Comparison of ENCODE assay signal across 18 cellular contexts in the genomic region with DNA sequence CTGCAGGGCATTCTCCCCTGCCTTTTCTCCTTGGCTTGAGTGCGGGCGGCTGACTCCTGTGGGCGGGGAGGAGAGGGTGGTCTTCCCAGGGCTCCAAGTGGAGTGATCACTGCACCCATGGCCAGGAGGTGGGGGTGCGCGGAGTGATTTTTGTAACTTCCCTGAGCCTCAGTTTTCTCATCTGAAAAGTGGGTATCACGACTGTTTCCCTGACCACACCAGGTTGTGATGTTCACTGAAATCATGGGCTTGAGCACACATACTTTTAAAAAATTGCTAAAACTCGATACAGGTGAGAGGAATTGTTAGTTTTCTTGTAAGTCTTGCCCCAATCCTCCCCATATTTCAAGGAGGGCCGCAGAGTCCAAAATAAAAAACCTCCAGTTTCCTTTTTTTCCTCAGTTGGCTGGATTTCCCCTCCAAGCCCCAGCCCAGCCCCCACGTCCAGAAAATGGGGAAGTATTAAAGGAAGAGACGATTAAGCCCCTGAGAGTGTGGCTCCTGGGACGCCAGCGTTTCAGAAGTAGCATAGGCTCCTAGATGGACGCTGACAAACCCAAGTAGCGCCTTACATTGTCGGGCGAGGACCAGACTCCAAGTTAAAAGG. TPM values are rescaled to one million over a fixed set of nuclear protein-coding genes. Genes with fewer than 3 reads are reported as not detected.
A peak's percentile ranks its signal among the peaks of the same experiment; 100 is the strongest.
DNase-seq lines count a peak whose midpoint lies in the region; TF ChIP-seq lines count a peak whose summit lies in the region.
"Had no signal": no experiment of that assay in that cellular context is flagged by ENCODE, and none has a peak within 500 bp of the region (broad histone marks: within the 10 kb centered on the region; RNA-seq: fewer than 3 reads in every experiment).

No MANE protein-coding gene starts in this region.

- H3K36me3 ChIP-seq in BJ (ENCODE audit: control insufficient read depth, insufficient read depth, low read length), result no peaks in the 10 kb centered on the region
- no peaks in the 10 kb centered on the region for H3K36me3 ChIP-seq in NT2/D1 (ENCODE audit: insufficient read depth, insufficient read length, low read length)
- H3K36me3 ChIP-seq: Peyer's patch had no signal

- no peak for TF ChIP-seq CTCF in BJ (IDR thresholded peaks at IDR 0.05; ENCODE audit: insufficient read depth, low read depth, low read length)
- TF ChIP-seq CTCF in fibroblast of villous mesenchyme (IDR thresholded peaks at IDR 0.05; ENCODE audit: insufficient read depth, low read depth, low read length), result no peak

- H3K27me3 ChIP-seq in BJ (ENCODE audit: control insufficient read depth, insufficient read depth, low read length) (peaks cover 49% of the 10 kb centered on the region), NT2/D1 (ENCODE audit: insufficient read depth, insufficient read length) (peaks cover 100% of the 10 kb centered on the region)

- no peak for DNase-seq in BJ (ENCODE audit: low read depth)
- no peak for DNase-seq in NT2/D1 (ENCODE audit: low read depth, low spot score)
- DNase-seq in fibroblast of villous mesenchyme (ENCODE audit: low read depth), result no peak
- DNase-seq in skeletal muscle cell (ENCODE audit: low read depth), result no peak
- DNase-seq in T-helper 1 cell, result no peak
- DNase-seq in posterior cingulate gyrus, result no peak
- no peak for DNase-seq in dermis blood vessel endothelial cell
- DNase-seq in nucleus accumbens (lab: John Stamatoyannopoulos, UW), result no peak
- DNase-seq: activated CD4-positive, alpha-beta T cell treated with anti-CD3 and anti-CD28 coated beads for 4 hours; activated T-cell treated with anti-CD3 and anti-CD28 coated beads, Interleukin-2, amount 50 U/mL, for 72 hours; amygdala; DND-41; kidney glomerular epithelial cell; naive thymus-derived CD4-positive, alpha-beta T cell; NCI-H446 had no signal

- peak overlapping the region; percentile 33 for H3K4me3 ChIP-seq in BJ (ENCODE audit: low read depth, low read length)
- H3K4me3 ChIP-seq in NT2/D1 (ENCODE audit: insufficient read length, low read depth), result peak overlapping the region; percentile 11
- H3K4me3 ChIP-seq in fibroblast of villous mesenchyme (ENCODE audit: low read depth, low read length), result peak overlapping the region; percentile 40
- H3K4me3 ChIP-seq in skeletal muscle cell (ENCODE audit: low read depth, low read length), result peak overlapping the region; percentile 40

- CTCF ChIA-PET in BJ (lab: Yijun Ruan, JAX), result interaction anchor here (0.6 to 5.5 kb wide), 10 partner anchors 9 to 706 kb away, joined by 3 to 45 read pairs (median 3); no protein-coding TSS in a partner anchor

- intact Hi-C loops in posterior cingulate gyrus (cut with DNase I), result no loop called here

- peaks cover 11% of the 10 kb centered on the region for H3K4me1 ChIP-seq in NT2/D1 (ENCODE audit: insufficient read depth, insufficient read length)

- H3K9me3 ChIP-seq in NT2/D1 (ENCODE audit: insufficient read depth, low read length), result no peaks in the 10 kb centered on the region
- H3K9me3 ChIP-seq: Peyer's patch had no signal

- POLR2A ChIA-PET in BJ (lab: Charles Lee), result no interaction called here

- no peak overlapping the region for H3K9ac ChIP-seq in NT2/D1 (ENCODE audit: insufficient read length, low read depth)

RNA-seq across cellular contexts. Expression of a gene that starts 6.7 kb away (rescaled TPM):
- 0.31 and 0.51 TPM in 2 replicates for polyA plus RNA-seq in BJ (2011; rRNA removed)
- 0.38 TPM in 1 of 2 replicates, not detected in the other for polyA minus RNA-seq in BJ (2011; rRNA and poly(A)+ RNA removed)
- total RNA-seq in fibroblast of villous mesenchyme (4.5 and 10.8 TPM in 2 replicates), dermis blood vessel endothelial cell (0.09 and 0.17 TPM in 2 replicates)
- total RNA-seq: activated T-cell treated with anti-CD3 and anti-CD28 coated beads, Interleukin-2, amount 50 U/mL, for 72 hours; dermis microvascular lymphatic vessel endothelial cell; naive thymus-derived CD4-positive, alpha-beta T cell; Peyer's patch; T-helper 1 cell treated with Interleukin-12 subunit alpha and Interleukin-12 subunit beta and Interleukin-4 antibody, amounts not matched to agents 30 ng/mL and 1 ng/mL, for 36 hours had no signal
- polyA plus RNA-seq: naive thymus-derived CD4-positive, alpha-beta T cell had no signal
